Comparison of ENCODE assay signal across 21 cellular contexts in genomic region chr10:81096558-81096957, GRCh38.
"Had no signal": no experiment of that assay in that cellular context is flagged by ENCODE, and none has a peak within 500 bp of the region (broad histone marks: within the 10 kb centered on the region; RNA-seq: fewer than 3 reads in every experiment).

No MANE protein-coding gene starts in this region.

- H3K27me3 Mint-ChIP-seq: activated naive CD8-positive, alpha-beta T cell treated with anti-CD3 and anti-CD28 coated beads, Interleukin-2, amount 10 ng/mL, durations not matched to agents 7 days and 5 days; central memory CD8-positive, alpha-beta T cell had no signal

- ATAC-seq: left lung; stimulated activated naive CD8-positive, alpha-beta T cell treated with anti-CD3 and anti-CD28 coated beads, Interleukin-15, amount 100 ng/mL, for 72 hours had no signal

- H3K4me2 ChIP-seq: neural progenitor cell had no signal

- H3K4me3 ChIP-seq: left lung, neural progenitor cell, ovary, sigmoid colon, spleen, testis, upper lobe of left lung had no signal

- H3K4me1 Mint-ChIP-seq: activated naive CD8-positive, alpha-beta T cell treated with anti-CD3 and anti-CD28 coated beads, Interleukin-2, amount 10 ng/mL, durations not matched to agents 7 days and 5 days; brain; central memory CD8-positive, alpha-beta T cell; naive B cell; neural progenitor cell; stimulated activated naive CD8-positive, alpha-beta T cell treated with anti-CD3 and anti-CD28 coated beads, Interleukin-15, amount 100 ng/mL, for 72 hours had no signal

- H3K4me3 Mint-ChIP-seq: activated naive CD8-positive, alpha-beta T cell treated with anti-CD3 and anti-CD28 coated beads, Interleukin-2, amount 10 ng/mL, durations not matched to agents 7 days and 5 days; brain; central memory CD8-positive, alpha-beta T cell; naive B cell; neural progenitor cell; stimulated activated naive CD8-positive, alpha-beta T cell treated with anti-CD3 and anti-CD28 coated beads, Interleukin-15, amount 100 ng/mL, for 72 hours had no signal

- H3K27ac ChIP-seq: left lung, neural progenitor cell, ovary, sigmoid colon, spleen, testis, upper lobe of left lung had no signal

- H3K9me3 Mint-ChIP-seq: activated naive CD8-positive, alpha-beta T cell treated with anti-CD3 and anti-CD28 coated beads, Interleukin-2, amount 10 ng/mL, durations not matched to agents 7 days and 5 days; stimulated activated naive CD8-positive, alpha-beta T cell treated with anti-CD3 and anti-CD28 coated beads, Interleukin-15, amount 100 ng/mL, for 72 hours had no signal

- H3K36me3 Mint-ChIP-seq: activated naive CD8-positive, alpha-beta T cell treated with anti-CD3 and anti-CD28 coated beads, Interleukin-2, amount 10 ng/mL, durations not matched to agents 7 days and 5 days; brain; naive B cell; neural progenitor cell had no signal

- FAIRE-seq: keratinocyte had no signal

- H3K27me3 ChIP-seq: left lung, neural progenitor cell, ovary, sigmoid colon, spleen, testis, upper lobe of left lung had no signal

- H3K9me3 ChIP-seq: left lung, ovary, sigmoid colon, testis, upper lobe of left lung had no signal

- DNase-seq: activated CD4-positive, alpha-beta T cell treated with anti-CD3 and anti-CD28 coated beads, Interleukin-2, amount 50 U/mL, for 4 hours; activated CD4-positive, CD25-positive, alpha-beta regulatory T cell treated with anti-CD3 and anti-CD28 coated beads, Interleukin-2, amount 50 U/mL, for 72 hours; activated naive CD4-positive, alpha-beta T cell; activated naive CD8-positive, alpha-beta T cell treated with anti-CD3 and anti-CD28 coated beads, Interleukin-2, amount 10 ng/mL, durations not matched to agents 7 days and 5 days; activated T-cell treated with anti-CD3 and anti-CD28 coated beads for 4 hours; cortex of kidney; effector CD4-positive, alpha-beta T cell; foreskin fibroblast; hippocampal formation; left lung; naive B cell; ovary; sigmoid colon; spleen; stimulated activated naive CD8-positive, alpha-beta T cell treated with anti-CD3 and anti-CD28 coated beads, Interleukin-15, amount 100 ng/mL, for 72 hours; testis; upper lobe of left lung had no signal

- H3K36me3 ChIP-seq: left lung, neural progenitor cell, ovary, sigmoid colon, spleen, upper lobe of left lung had no signal

- H3K27ac Mint-ChIP-seq: activated naive CD8-positive, alpha-beta T cell treated with anti-CD3 and anti-CD28 coated beads, Interleukin-2, amount 10 ng/mL, durations not matched to agents 7 days and 5 days; brain; naive B cell; neural progenitor cell; stimulated activated naive CD8-positive, alpha-beta T cell treated with anti-CD3 and anti-CD28 coated beads, Interleukin-15, amount 100 ng/mL, for 72 hours had no signal

- H3K4me1 ChIP-seq: left lung, neural progenitor cell, sigmoid colon, spleen, testis, upper lobe of left lung had no signal
